ENCODE assay signal across 1 cellular context in the genomic region with DNA sequence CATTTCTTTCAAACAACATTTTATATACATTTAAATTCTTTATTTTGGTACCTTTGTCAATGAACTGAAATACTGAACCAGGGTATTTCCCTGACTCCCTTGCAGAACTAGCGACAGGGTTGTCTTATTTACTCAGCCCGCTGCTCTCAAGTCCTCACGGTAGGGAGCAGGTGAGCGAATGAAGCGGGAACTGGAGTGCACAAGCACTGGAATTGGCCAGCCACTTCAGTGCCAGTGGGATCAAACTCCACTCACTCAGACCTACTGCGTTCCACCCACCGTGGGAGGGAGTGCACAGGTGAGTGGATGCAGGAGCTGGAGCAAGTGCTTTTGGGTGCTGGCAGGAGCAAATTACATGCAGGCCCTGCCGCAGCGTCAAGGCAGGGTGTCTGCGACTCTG.
TF ChIP-seq lines count a peak whose summit lies in the region.

No MANE protein-coding gene starts in this region.

TF ChIP-seq in GM23338, 12 proteins besides CTCF, POLR2A, EP300 and RAD21 (continued from another document):
- TF ChIP-seq, protein P1, sequence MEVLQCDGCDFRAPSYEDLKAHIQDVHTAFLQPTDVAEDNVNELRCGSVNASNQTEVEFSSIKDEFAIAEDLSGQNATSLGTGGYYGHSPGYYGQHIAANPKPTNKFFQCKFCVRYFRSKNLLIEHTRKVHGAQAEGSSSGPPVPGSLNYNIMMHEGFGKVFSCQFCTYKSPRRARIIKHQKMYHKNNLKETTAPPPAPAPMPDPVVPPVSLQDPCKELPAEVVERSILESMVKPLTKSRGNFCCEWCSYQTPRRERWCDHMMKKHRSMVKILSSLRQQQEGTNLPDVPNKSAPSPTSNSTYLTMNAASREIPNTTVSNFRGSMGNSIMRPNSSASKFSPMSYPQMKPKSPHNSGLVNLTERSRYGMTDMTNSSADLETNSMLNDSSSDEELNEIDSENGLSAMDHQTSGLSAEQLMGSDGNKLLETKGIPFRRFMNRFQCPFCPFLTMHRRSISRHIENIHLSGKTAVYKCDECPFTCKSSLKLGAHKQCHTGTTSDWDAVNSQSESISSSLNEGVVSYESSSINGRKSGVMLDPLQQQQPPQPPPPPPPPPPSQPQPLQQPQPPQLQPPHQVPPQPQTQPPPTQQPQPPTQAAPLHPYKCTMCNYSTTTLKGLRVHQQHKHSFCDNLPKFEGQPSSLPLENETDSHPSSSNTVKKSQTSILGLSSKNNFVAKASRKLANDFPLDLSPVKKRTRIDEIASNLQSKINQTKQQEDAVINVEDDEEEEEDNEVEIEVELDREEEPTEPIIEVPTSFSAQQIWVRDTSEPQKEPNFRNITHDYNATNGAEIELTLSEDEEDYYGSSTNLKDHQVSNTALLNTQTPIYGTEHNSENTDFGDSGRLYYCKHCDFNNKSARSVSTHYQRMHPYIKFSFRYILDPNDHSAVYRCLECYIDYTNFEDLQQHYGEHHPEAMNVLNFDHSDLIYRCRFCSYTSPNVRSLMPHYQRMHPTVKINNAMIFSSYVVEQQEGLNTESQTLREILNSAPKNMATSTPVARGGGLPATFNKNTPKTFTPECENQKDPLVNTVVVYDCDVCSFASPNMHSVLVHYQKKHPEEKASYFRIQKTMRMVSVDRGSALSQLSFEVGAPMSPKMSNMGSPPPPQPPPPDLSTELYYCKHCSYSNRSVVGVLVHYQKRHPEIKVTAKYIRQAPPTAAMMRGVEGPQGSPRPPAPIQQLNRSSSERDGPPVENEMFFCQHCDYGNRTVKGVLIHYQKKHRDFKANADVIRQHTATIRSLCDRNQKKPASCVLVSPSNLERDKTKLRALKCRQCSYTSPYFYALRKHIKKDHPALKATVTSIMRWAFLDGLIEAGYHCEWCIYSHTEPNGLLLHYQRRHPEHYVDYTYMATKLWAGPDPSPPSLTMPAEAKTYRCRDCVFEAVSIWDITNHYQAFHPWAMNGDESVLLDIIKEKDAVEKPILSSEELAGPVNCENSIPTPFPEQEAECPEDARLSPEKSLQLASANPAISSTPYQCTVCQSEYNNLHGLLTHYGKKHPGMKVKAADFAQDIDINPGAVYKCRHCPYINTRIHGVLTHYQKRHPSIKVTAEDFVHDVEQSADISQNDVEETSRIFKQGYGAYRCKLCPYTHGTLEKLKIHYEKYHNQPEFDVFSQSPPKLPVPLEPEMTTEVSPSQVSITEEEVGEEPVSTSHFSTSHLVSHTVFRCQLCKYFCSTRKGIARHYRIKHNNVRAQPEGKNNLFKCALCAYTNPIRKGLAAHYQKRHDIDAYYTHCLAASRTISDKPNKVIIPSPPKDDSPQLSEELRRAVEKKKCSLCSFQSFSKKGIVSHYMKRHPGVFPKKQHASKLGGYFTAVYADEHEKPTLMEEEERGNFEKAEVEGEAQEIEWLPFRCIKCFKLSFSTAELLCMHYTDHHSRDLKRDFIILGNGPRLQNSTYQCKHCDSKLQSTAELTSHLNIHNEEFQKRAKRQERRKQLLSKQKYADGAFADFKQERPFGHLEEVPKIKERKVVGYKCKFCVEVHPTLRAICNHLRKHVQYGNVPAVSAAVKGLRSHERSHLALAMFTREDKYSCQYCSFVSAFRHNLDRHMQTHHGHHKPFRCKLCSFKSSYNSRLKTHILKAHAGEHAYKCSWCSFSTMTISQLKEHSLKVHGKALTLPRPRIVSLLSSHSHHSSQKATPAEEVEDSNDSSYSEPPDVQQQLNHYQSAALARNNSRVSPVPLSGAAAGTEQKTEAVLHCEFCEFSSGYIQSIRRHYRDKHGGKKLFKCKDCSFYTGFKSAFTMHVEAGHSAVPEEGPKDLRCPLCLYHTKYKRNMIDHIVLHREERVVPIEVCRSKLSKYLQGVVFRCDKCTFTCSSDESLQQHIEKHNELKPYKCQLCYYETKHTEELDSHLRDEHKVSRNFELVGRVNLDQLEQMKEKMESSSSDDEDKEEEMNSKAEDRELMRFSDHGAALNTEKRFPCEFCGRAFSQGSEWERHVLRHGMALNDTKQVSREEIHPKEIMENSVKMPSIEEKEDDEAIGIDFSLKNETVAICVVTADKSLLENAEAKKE (CRISPR knock-in tag; IDR thresholded peaks at IDR 0.05) = no peak
- no peak for TF ChIP-seq ZNF331 (CRISPR knock-in tag; IDR thresholded peaks at IDR 0.05; ENCODE audit: low read depth)
TF ChIP-seq in GM23338: peak in this region for 0.
